8 cellular contexts compared by ENCODE assay signal in the genomic region with DNA sequence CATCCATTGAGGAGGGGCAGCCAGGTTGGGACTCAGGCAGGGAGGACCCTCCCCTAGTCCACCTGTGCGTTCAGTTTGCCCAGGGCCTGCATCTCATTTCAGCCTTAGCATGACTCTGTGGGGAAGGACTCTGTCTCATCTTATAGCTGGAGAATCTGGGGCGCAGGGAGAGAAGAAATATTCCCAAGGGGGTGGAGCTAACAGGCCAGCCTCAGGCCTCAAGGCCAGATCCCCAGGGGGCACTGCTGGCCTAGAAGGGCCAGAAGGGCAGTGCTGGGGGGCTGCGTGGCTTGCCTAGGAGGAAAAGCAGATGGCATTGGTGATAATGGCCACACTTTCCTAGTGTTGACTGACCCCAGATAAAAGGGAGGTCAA. TPM values are rescaled to one million over a fixed set of nuclear protein-coding genes. Genes with fewer than 3 reads are reported as not detected.
DNase-seq lines count a peak whose midpoint lies in the region; ATAC-seq and TF ChIP-seq lines count a peak whose summit lies in the region.

No MANE protein-coding gene starts in this region.

- H3K27ac ChIP-seq in SJSA1: peak overlapping the region; percentile 83
- H3K27ac ChIP-seq in prostate gland: peak overlapping the region; percentile 74 to 80

- H3K4me1 ChIP-seq in Caco-2 (peaks cover 95% of the 10 kb centered on the region), SJSA1 (replicated peaks) (peaks cover 100% of the 10 kb centered on the region), prostate gland (replicated peaks) (peaks cover 24% of the 10 kb centered on the region)

- BruUV-seq in Caco-2 (replicated peaks; lab: Mats Ljungman, UMichigan): no TSS peak

- H3K9me3 ChIP-seq in Caco-2 (no peaks in the 10 kb centered on the region), SJSA1 (replicated peaks) (no peaks in the 10 kb centered on the region), prostate gland (no peaks in the 10 kb centered on the region)

- H3K36me3 ChIP-seq in Caco-2 (ENCODE audit: control insufficient read depth, insufficient read depth, low read length): peaks cover 29% of the 10 kb centered on the region
- H3K36me3 ChIP-seq in SJSA1: peaks cover 98% of the 10 kb centered on the region
- peaks cover 29 to 60% of the 10 kb centered on the region in 2 donors for H3K36me3 ChIP-seq in prostate gland

- TF ChIP-seq POLR2A in prostate gland (IDR thresholded peaks at IDR 0.05): no peak

- intact Hi-C loops in Caco-2 (cut with micrococcal nuclease; ENCODE audit: unreplicated experiment): no loop called here
- intact Hi-C loops in prostate gland (cut with DNase I): no loop called here
- intact Hi-C loops in activated T-helper 2 cell treated with anti-CD3 and anti-CD28 coated beads, Interferon-gamma antibody, Interleukin-2, Interleukin-4, amounts not matched to agents 10 μg/mL and 5 μg/mL and 100 μg/mL, durations not matched to agents 14 hours and 24 hours and 36 hours (cut with micrococcal nuclease): no loop called here

- H3K4me3 Mint-ChIP-seq in Caco-2 (ENCODE audit: unreplicated experiment) (peak overlapping the region; percentile 70), glutamatergic neuron (ENCODE audit: unreplicated experiment) (peak overlapping the region; percentile 30)
- H3K4me3 Mint-ChIP-seq in activated T-helper 2 cell treated with anti-CD3 and anti-CD28 coated beads, Interferon-gamma antibody, Interleukin-2, Interleukin-4, amounts not matched to agents 10 μg/mL and 5 μg/mL and 100 μg/mL, durations not matched to agents 14 hours and 24 hours and 36 hours (ENCODE audit: low read depth): no peak overlapping the region

- H3K27me3 ChIP-seq in Caco-2 (replicated peaks; ENCODE audit: control insufficient read depth, insufficient read depth, low read length): no peaks in the 10 kb centered on the region
- no peaks in the 10 kb centered on the region for H3K27me3 ChIP-seq in SJSA1 (replicated peaks)
- no peaks in the 10 kb centered on the region for H3K27me3 ChIP-seq in prostate gland (replicated peaks; ENCODE audit: insufficient read depth)

- CTCF ChIA-PET in Caco-2 (lab: Charles Lee) (interaction anchor here (1.9 to 3.1 kb wide), 3 partner anchors 11 to 111 kb away, joined by 5 to 29 read pairs (median 8); no protein-coding TSS in a partner anchor), GM10248 (lab: Yijun Ruan, JAX) (interaction anchor here (1.4 to 1.7 kb wide), 2 partner anchors 15 to 54 kb away, joined by 4 read pairs; no protein-coding TSS in a partner anchor)

- 69% methylated on average over 3 of the region's 3 CpGs for whole genome bisulfite sequencing in prostate gland

- ATAC-seq in HG03108 (IDR thresholded peaks at IDR 0.05; ENCODE audit: unreplicated experiment): no peak

- no peaks in the 10 kb centered on the region for H3K27me3 Mint-ChIP-seq in Caco-2 (ENCODE audit: insufficient read depth, unreplicated experiment)
- peaks cover 13% of the 10 kb centered on the region for H3K27me3 Mint-ChIP-seq in glutamatergic neuron (ENCODE audit: unreplicated experiment)
- H3K27me3 Mint-ChIP-seq in activated T-helper 2 cell treated with anti-CD3 and anti-CD28 coated beads, Interferon-gamma antibody, Interleukin-2, Interleukin-4, amounts not matched to agents 10 μg/mL and 5 μg/mL and 100 μg/mL, durations not matched to agents 14 hours and 24 hours and 36 hours (ENCODE audit: low read depth): peaks cover 23% of the 10 kb centered on the region

- DNase-seq in Caco-2 (no peak), SJSA1 (ENCODE audit: low read depth in 1 of 2, low spot score in 2 of 2) (no peak), glutamatergic neuron (no peak), prostate gland (ENCODE audit: low spot score) (no peak), GM10248 (ENCODE audit: extremely low spot score) (no peak), GOT3 (lab: John Stamatoyannopoulos, UW) (no peak)
- DNase-seq in activated T-helper 2 cell treated with anti-CD3 and anti-CD28 coated beads, Interferon-gamma antibody, Interleukin-2, Interleukin-4, amounts not matched to agents 10 μg/mL and 5 μg/mL and 100 μg/mL, durations not matched to agents 14 hours and 24 hours and 36 hours (ENCODE audit: low spot score): no peak

- peaks cover 41% of the 10 kb centered on the region for H3K4me1 Mint-ChIP-seq in Caco-2 (ENCODE audit: low read depth, unreplicated experiment)
- H3K4me1 Mint-ChIP-seq in glutamatergic neuron (ENCODE audit: low read depth, unreplicated experiment): peaks cover 16% of the 10 kb centered on the region
- H3K4me1 Mint-ChIP-seq in activated T-helper 2 cell treated with anti-CD3 and anti-CD28 coated beads, Interferon-gamma antibody, Interleukin-2, Interleukin-4, amounts not matched to agents 10 μg/mL and 5 μg/mL and 100 μg/mL, durations not matched to agents 14 hours and 24 hours and 36 hours (ENCODE audit: low read depth): peaks cover 11% of the 10 kb centered on the region

- no peak for TF ChIP-seq CTCF in Caco-2 (IDR thresholded peaks at IDR 0.05; ENCODE audit: insufficient read depth in 1 of 2, low read depth in 1 of 2, low read length in 1 of 2, severe bottlenecking in 1 of 2, unreplicated experiment in 1 of 2)
- TF ChIP-seq CTCF in glutamatergic neuron (IDR thresholded peaks at IDR 0.05; ENCODE audit: partially characterized antibody, unreplicated experiment): no peak
- TF ChIP-seq CTCF in prostate gland (IDR thresholded peaks at IDR 0.05): no peak
- no peak for TF ChIP-seq CTCF in GM10248 (IDR thresholded peaks at IDR 0.05; ENCODE audit: control extremely low read depth, extremely low read depth, low read depth, missing control alignments)

- H3K36me3 Mint-ChIP-seq in Caco-2 (ENCODE audit: insufficient read depth, unreplicated experiment): peaks cover 100% of the 10 kb centered on the region
- peaks cover 16% of the 10 kb centered on the region for H3K36me3 Mint-ChIP-seq in glutamatergic neuron (ENCODE audit: unreplicated experiment)
- no peaks in the 10 kb centered on the region for H3K36me3 Mint-ChIP-seq in activated T-helper 2 cell treated with anti-CD3 and anti-CD28 coated beads, Interferon-gamma antibody, Interleukin-2, Interleukin-4, amounts not matched to agents 10 μg/mL and 5 μg/mL and 100 μg/mL, durations not matched to agents 14 hours and 24 hours and 36 hours (ENCODE audit: low read depth)

- peak overlapping the region; percentile 82 for H3K27ac Mint-ChIP-seq in Caco-2 (ENCODE audit: unreplicated experiment)
- no peak overlapping the region for H3K27ac Mint-ChIP-seq in glutamatergic neuron (ENCODE audit: unreplicated experiment)
- no peak overlapping the region for H3K27ac Mint-ChIP-seq in activated T-helper 2 cell treated with anti-CD3 and anti-CD28 coated beads, Interferon-gamma antibody, Interleukin-2, Interleukin-4, amounts not matched to agents 10 μg/mL and 5 μg/mL and 100 μg/mL, durations not matched to agents 14 hours and 24 hours and 36 hours

- H3K9me3 Mint-ChIP-seq in Caco-2 (ENCODE audit: unreplicated experiment) (no peaks in the 10 kb centered on the region), glutamatergic neuron (ENCODE audit: unreplicated experiment) (peaks cover 6% of the 10 kb centered on the region)
- H3K9me3 Mint-ChIP-seq in activated T-helper 2 cell treated with anti-CD3 and anti-CD28 coated beads, Interferon-gamma antibody, Interleukin-2, Interleukin-4, amounts not matched to agents 10 μg/mL and 5 μg/mL and 100 μg/mL, durations not matched to agents 14 hours and 24 hours and 36 hours: no peaks in the 10 kb centered on the region

- H3K4me3 ChIP-seq in Caco-2 (ENCODE audit: low read depth, low read length) (no peak overlapping the region), SJSA1 (no peak overlapping the region), prostate gland (peak overlapping the region in 1 of 2 donors; percentile 15)

- POLR2A ChIA-PET in Caco-2 (lab: Charles Lee) (interaction anchor here (1.1 to 4.1 kb wide), 7 partner anchors 8 to 54 kb away, joined by 3 to 70 read pairs (median 15); a partner anchor contains a TSS), GM10248 (lab: Yijun Ruan, JAX) (no interaction called here)

RNA-seq across cellular contexts. Expression of a gene that starts 10.9 kb away (rescaled TPM):
- total RNA-seq in Caco-2 (2022) (220 and 271 TPM in 2 replicates), glutamatergic neuron (ENCODE audit: unreplicated experiment) (38.1 TPM), prostate gland (10 to 100 TPM; 86.1 to 92.8 TPM)
- 86.3 and 142 TPM in 2 replicates for total RNA-seq in SJSA1 (2014; rRNA removed; shearing (Covaris generic))
- total RNA-seq in activated T-helper 2 cell treated with anti-CD3 and anti-CD28 coated beads, Interferon-gamma antibody, Interleukin-2, Interleukin-4, amounts not matched to agents 10 μg/mL and 5 μg/mL and 100 μg/mL, durations not matched to agents 14 hours and 24 hours and 36 hours: not detected in 2 replicates

Comparison
In these comparisons a context has a peak if more than half of its experiments do, and no peak if none do; other contexts are left out.
1. RNA of a gene that starts 10.9 kb away (total RNA-seq): 220 to 271 TPM in Caco-2, 86.3 to 142 TPM in SJSA1, 86.1 to 92.8 TPM in prostate gland and 38.1 TPM in glutamatergic neuron (single experiment); not detected in activated T-helper 2 cell treated with anti-CD3 and anti-CD28 coated beads, Interferon-gamma antibody, Interleukin-2, Interleukin-4, amounts not matched to agents 10 μg/mL and 5 μg/mL and 100 μg/mL, durations not matched to agents 14 hours and 24 hours and 36 hours; every median in the first group is over 10 times any median in the second.